In genomic region chr15:95286316-95286880, GRCh38 we compare ENCODE assay signal across 1 cellular context.
TF ChIP-seq lines count a peak whose summit lies in the region.

No MANE protein-coding gene starts in this region.

TF ChIP-seq in endothelial cell of umbilical vein, 7 proteins besides CTCF, POLR2A, EP300 and RAD21:
- no peak for TF ChIP-seq EZH2 (IDR thresholded peaks at IDR 0.05; ENCODE audit: borderline replicate concordance, low read depth, low read length, severe bottlenecking)
- no peak for TF ChIP-seq MAX (IDR thresholded peaks at IDR 0.05; ENCODE audit: insufficient read depth, insufficient read length)
- no peak for TF ChIP-seq JUN (IDR thresholded peaks at IDR 0.05; ENCODE audit: borderline replicate concordance, insufficient read depth, insufficient read length, low read depth)
- no peak for TF ChIP-seq GATA2 (IDR thresholded peaks at IDR 0.05; ENCODE audit: insufficient read depth, insufficient read length, low read depth, low read length)
- TF ChIP-seq POLR2AphosphoS5 (IDR thresholded peaks at IDR 0.05; ENCODE audit: insufficient read depth, low read depth, low read length) = no peak
- TF ChIP-seq MYC (IDR thresholded peaks at IDR 0.05; ENCODE audit: low read depth, low read length) = no peak
- no peak for TF ChIP-seq FOS (IDR thresholded peaks at IDR 0.05; ENCODE audit: borderline replicate concordance, insufficient read depth, low read length)
